In the genomic region with DNA sequence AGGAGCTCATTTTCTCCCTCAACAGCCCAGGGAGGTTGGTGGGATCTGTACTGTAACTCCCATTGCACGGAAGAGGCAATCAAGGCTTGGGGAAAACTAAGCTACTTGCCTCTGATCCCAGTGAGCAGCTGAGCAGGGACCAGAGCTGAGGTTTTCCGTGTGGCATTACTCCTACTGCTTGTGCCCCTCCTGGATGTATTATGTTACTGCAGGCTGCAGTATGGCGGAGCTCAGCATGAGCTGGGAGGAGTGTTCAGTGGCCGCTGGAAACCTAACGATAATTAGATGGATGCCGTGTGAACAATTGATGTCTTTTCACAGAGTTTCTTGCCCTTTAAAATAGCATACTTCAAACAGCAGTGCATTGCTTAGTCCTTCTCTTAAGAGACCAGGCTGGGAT, we compare ENCODE assay signal across 20 cellular contexts. TPM values are rescaled to one million over a fixed set of nuclear protein-coding genes. Genes with fewer than 3 reads are reported as not detected.
DNase-seq lines count a peak whose midpoint lies in the region; ATAC-seq and TF ChIP-seq lines count a peak whose summit lies in the region.
"Had no signal": no experiment of that assay in that cellular context is flagged by ENCODE, and none has a peak within 500 bp of the region (broad histone marks: within the 10 kb centered on the region; RNA-seq: fewer than 3 reads in every experiment).

No MANE protein-coding gene starts in this region.

- peaks cover 13% of the 10 kb centered on the region for H3K27me3 Mint-ChIP-seq in HFFc6 (ENCODE audit: insufficient read depth)
- H3K27me3 Mint-ChIP-seq: activated CD4-positive, alpha-beta T cell treated with anti-CD3 and anti-CD28 coated beads, Interleukin-2, amount 10 ng/mL, durations not matched to agents 7 days and 5 days; dendritic cell treated with granulocyte-macrophage colony-stimulating factor and Interleukin-4, amounts not matched to agents 40 ng/mL and 50 ng/mL, for 4 days had no signal

- no peak overlapping the region for H3K4me3 ChIP-seq in astrocyte of the cerebellum (ENCODE audit: low read depth, low read length)
- H3K4me3 ChIP-seq in lung, result no peak overlapping the region
- H3K4me3 ChIP-seq: ascending aorta, MG63, Peyer's patch, tibial artery had no signal

- no peaks in the 10 kb centered on the region for H3K4me1 ChIP-seq in lung (ENCODE audit: control insufficient read depth in 2 of 2, insufficient read depth in 2 of 2, low read length in 2 of 2)
- H3K4me1 ChIP-seq: ascending aorta, Peyer's patch, tibial artery had no signal

- H3K9me3 ChIP-seq in lung (ENCODE audit: control insufficient read depth in 2 of 2, insufficient read depth in 1 of 2, low read length in 1 of 2), result no peaks in the 10 kb centered on the region
- H3K9me3 ChIP-seq: ascending aorta, MG63, Peyer's patch, tibial artery had no signal

- H3K27me3 ChIP-seq in lung (ENCODE audit: control insufficient read depth, insufficient read depth), result no peaks in the 10 kb centered on the region
- H3K27me3 ChIP-seq: ascending aorta, MG63, Peyer's patch, tibial artery had no signal

- WGBS in lung, 2 donors, result 92 to 98% methylated on average over 6 of the region's 6 CpGs

- H3K27ac Mint-ChIP-seq in HFFc6, result no peak overlapping the region
- H3K27ac Mint-ChIP-seq: activated CD4-positive, alpha-beta T cell treated with anti-CD3 and anti-CD28 coated beads, Interleukin-2, amount 10 ng/mL, durations not matched to agents 7 days and 5 days; activated naive CD4-positive, alpha-beta T cell treated with anti-CD3 and anti-CD28 coated beads for 36 hours; dendritic cell treated with granulocyte-macrophage colony-stimulating factor and Interleukin-4, amounts not matched to agents 40 ng/mL and 50 ng/mL, for 4 days; nephron; stimulated activated naive B cell treated with anti-CD40 and anti-IgM and Interleukin-4, amounts not matched to agents 10 μg/mL and 1 μg/mL and 100 μg/mL, for 72 hours had no signal

- in situ Hi-C loops in astrocyte of the cerebellum (cut with HindIII; ENCODE audit: low sequenced_read_pairs), result no loop called here

- no peak for ATAC-seq in lung (ENCODE audit: insufficient read depth, low FRiP score)
- ATAC-seq in GM21717 (IDR thresholded peaks at IDR 0.05; ENCODE audit: unreplicated experiment), result no peak
- ATAC-seq in GM21786 (IDR thresholded peaks at IDR 0.05; ENCODE audit: unreplicated experiment), result no peak
- no peak for ATAC-seq in HG03354 (IDR thresholded peaks at IDR 0.05; ENCODE audit: poor library complexity, severe bottlenecking, unreplicated experiment)
- ATAC-seq: stimulated activated naive B cell treated with anti-CD40 and anti-IgM and Interleukin-4, amounts not matched to agents 10 μg/mL and 1 μg/mL and 100 μg/mL, for 72 hours had no signal

- H3K4me1 Mint-ChIP-seq in HFFc6 (ENCODE audit: low read depth), result no peaks in the 10 kb centered on the region
- H3K4me1 Mint-ChIP-seq: nephron; stimulated activated naive B cell treated with anti-CD40 and anti-IgM and Interleukin-4, amounts not matched to agents 10 μg/mL and 1 μg/mL and 100 μg/mL, for 72 hours had no signal

- no peaks in the 10 kb centered on the region for H3K36me3 Mint-ChIP-seq in HFFc6 (ENCODE audit: low read depth)
- H3K36me3 Mint-ChIP-seq: stimulated activated naive B cell treated with anti-CD40 and anti-IgM and Interleukin-4, amounts not matched to agents 10 μg/mL and 1 μg/mL and 100 μg/mL, for 72 hours had no signal

- peak; percentile 13 for DNase-seq in ELR (ENCODE audit: low read depth)
- no peak for DNase-seq in HFFc6
- no peak for DNase-seq in astrocyte of the cerebellum (ENCODE audit: low read depth)
- DNase-seq in lung (ENCODE audit: low spot score), result peak; percentile 28
- no peak for DNase-seq in dedifferentiated amniotic fluid mesenchymal stem cell (ENCODE audit: extremely low spot score)
- DNase-seq: activated CD4-positive, alpha-beta T cell treated with anti-CD3 and anti-CD28 coated beads, Interleukin-2, amount 10 ng/mL, durations not matched to agents 7 days and 5 days; activated naive CD4-positive, alpha-beta T cell treated with anti-CD3 and anti-CD28 coated beads for 36 hours; Calu3; MG63; NCI-H187 treated with DMSO at 0.1 percent for 48 hours; Peyer's patch; stimulated activated naive B cell treated with anti-CD40 and anti-IgM and Interleukin-4, amounts not matched to agents 10 μg/mL and 1 μg/mL and 100 μg/mL, for 72 hours; tibial artery had no signal

- H3K36me3 ChIP-seq in lung (ENCODE audit: control insufficient read depth in 2 of 2, insufficient read depth in 2 of 2, low read length in 2 of 2), result no peaks in the 10 kb centered on the region
- H3K36me3 ChIP-seq: ascending aorta, MG63, Peyer's patch, tibial artery had no signal

- H3K27ac ChIP-seq in lung (ENCODE audit: low read depth in 1 of 2, low read length in 1 of 2), result no peak overlapping the region
- H3K27ac ChIP-seq: ascending aorta, epithelial cell of prostate, Peyer's patch, tibial artery had no signal

- no peaks in the 10 kb centered on the region for H3K9me3 Mint-ChIP-seq in HFFc6
- H3K9me3 Mint-ChIP-seq: activated CD4-positive, alpha-beta T cell treated with anti-CD3 and anti-CD28 coated beads, Interleukin-2, amount 10 ng/mL, durations not matched to agents 7 days and 5 days; activated naive CD4-positive, alpha-beta T cell treated with anti-CD3 and anti-CD28 coated beads for 36 hours; dendritic cell treated with granulocyte-macrophage colony-stimulating factor and Interleukin-4, amounts not matched to agents 40 ng/mL and 50 ng/mL, for 4 days; nephron; stimulated activated naive B cell treated with anti-CD40 and anti-IgM and Interleukin-4, amounts not matched to agents 10 μg/mL and 1 μg/mL and 100 μg/mL, for 72 hours had no signal

- H3K4me3 Mint-ChIP-seq in HFFc6, result no peak overlapping the region
- H3K4me3 Mint-ChIP-seq: activated CD4-positive, alpha-beta T cell treated with anti-CD3 and anti-CD28 coated beads, Interleukin-2, amount 10 ng/mL, durations not matched to agents 7 days and 5 days; activated naive CD4-positive, alpha-beta T cell treated with anti-CD3 and anti-CD28 coated beads for 36 hours; dendritic cell treated with granulocyte-macrophage colony-stimulating factor and Interleukin-4, amounts not matched to agents 40 ng/mL and 50 ng/mL, for 4 days; nephron; stimulated activated naive B cell treated with anti-CD40 and anti-IgM and Interleukin-4, amounts not matched to agents 10 μg/mL and 1 μg/mL and 100 μg/mL, for 72 hours had no signal

- TF ChIP-seq CTCF in HFFc6 (IDR thresholded peaks at IDR 0.05), result peak; percentile 39
- peak; percentile 14 for TF ChIP-seq CTCF in astrocyte of the cerebellum (IDR thresholded peaks at IDR 0.05; ENCODE audit: low read depth, low read length, missing control alignments)
- TF ChIP-seq CTCF in lung (IDR thresholded peaks at IDR 0.05; ENCODE audit: control extremely low read depth, extremely low read depth), result no peak

RNA-seq across cellular contexts. Expression of a gene that starts 2.0 kb away (rescaled TPM):
- not detected for total RNA-seq in HFFc6 (2021; fragmentation: NEBNext Ultra II Directional; extraction: Animal tissue kit (Norgen Biotek cat#: 25700))
- total RNA-seq in lung, result 10 to 100 TPM; 10.5 to 13.8 TPM
- 1 to 10 TPM; 3.7 to 8.3 TPM for polyA plus RNA-seq in lung

Comparison
In these comparisons a context has a peak if more than half of its experiments do, and no peak if none do; other contexts are left out.
1. DNase-seq: peak in ELR (single experiment) and lung (single experiment); none in HFFc6 (single experiment), astrocyte of the cerebellum (single experiment) and dedifferentiated amniotic fluid mesenchymal stem cell (single experiment).
2. RNA of a gene that starts 2.0 kb away (total RNA-seq): 10.5 to 13.8 TPM in lung; not detected in HFFc6; every median in the first group is over 4 times any median in the second.